In genomic region chr9:91880378-91880972, GRCh38 we compare ENCODE assay signal across 1 cellular context.
TF ChIP-seq lines count a peak whose summit lies in the region.

No MANE protein-coding gene starts in this region.

TF ChIP-seq in HepG2, 621 proteins besides CTCF, POLR2A, EP300 and RAD21 (continued from another document):
- TF ChIP-seq EHMT2 (IDR thresholded peaks at IDR 0.05; ENCODE audit: borderline replicate concordance, low read depth, low read length) (no peak), REL (CRISPR knock-in tag; conservative IDR thresholded peaks at IDR 0.05) (no peak), CENPT (CRISPR knock-in tag; IDR thresholded peaks at IDR 0.05; ENCODE audit: low read depth) (no peak), CAMTA2 (CRISPR knock-in tag; IDR thresholded peaks at IDR 0.05; ENCODE audit: borderline replicate concordance) (no peak), RARA (CRISPR knock-in tag; IDR thresholded peaks at IDR 0.05) (no peak)
